ENCODE assay signal across 18 cellular contexts in the genomic region with DNA sequence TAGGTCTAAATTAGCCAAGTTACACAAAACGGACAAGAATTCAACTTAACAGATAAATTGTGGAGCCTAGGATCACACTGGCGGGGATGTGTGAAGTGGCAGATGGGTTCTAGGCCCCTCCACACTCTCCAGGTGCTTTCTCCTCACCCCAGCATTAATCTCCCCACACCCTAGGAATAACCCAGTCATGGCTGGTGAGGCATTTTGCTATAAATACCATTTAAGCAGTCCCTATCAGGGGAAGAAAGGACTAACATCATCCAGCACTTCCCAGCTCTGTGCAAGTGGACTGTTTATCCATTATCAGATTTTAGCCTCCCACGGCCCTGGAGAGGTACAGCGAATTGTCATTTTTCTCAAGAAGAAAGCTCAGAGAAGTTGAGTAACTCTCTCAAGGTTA.
DNase-seq lines count a peak whose midpoint lies in the region; ATAC-seq and TF ChIP-seq lines count a peak whose summit lies in the region.
"Had no signal": no experiment of that assay in that cellular context is flagged by ENCODE, and none has a peak within 500 bp of the region (broad histone marks: within the 10 kb centered on the region; RNA-seq: fewer than 3 reads in every experiment).

No MANE protein-coding gene starts in this region.

- ATAC-seq in heart left ventricle (peak in 3 of 4 donors; percentile 76 to 83 (median 83)), psoas muscle (peak in 3 of 4 donors; percentile 76 to 88 (median 87)), HG03135 (IDR thresholded peaks at IDR 0.05; ENCODE audit: unreplicated experiment) (no peak)
- ATAC-seq: HCT116, HepG2 had no signal

- no peak for DNase-seq in heart left ventricle
- DNase-seq in cardiac septum (ENCODE audit: low spot score), result no peak
- DNase-seq in OCI-M1 (lab: John Stamatoyannopoulos, UW), result peak; percentile 9
- DNase-seq in psoas muscle, result no peak
- DNase-seq in stimulated activated CD4-positive, alpha-beta T cell treated with anti-CD3 and anti-CD28 coated beads, Interleukin-4, amount 100 ng/mL, for 4 hours, result no peak
- DNase-seq in sigmoid colon, result no peak
- DNase-seq: 8988T; CD4-positive, alpha-beta memory T cell; DMS153; DMS79; GDM1; GOT3; H7; HFFc6 had no signal

- peaks cover 0 to 6% (median 0%) of the 10 kb centered on the region in 12 donors for H3K4me1 ChIP-seq in heart left ventricle
- peaks cover 3% of the 10 kb centered on the region for H3K4me1 ChIP-seq in psoas muscle
- H3K4me1 ChIP-seq in sigmoid colon, result no peaks in the 10 kb centered on the region
- H3K4me1 ChIP-seq: BLaER1 had no signal

- WGBS in heart left ventricle, 4 donors, result 47 to 78% (median 57%) methylated on average over 4 of the region's 4 CpGs
- 70 to 88% (median 87%) methylated on average over 4 of the region's 4 CpGs for WGBS in psoas muscle, 3 donors
- 70 to 91% methylated on average over 4 of the region's 4 CpGs for WGBS in sigmoid colon, 2 donors

- H3K27me3 ChIP-seq in heart left ventricle, result no peaks in the 10 kb centered on the region
- H3K27me3 ChIP-seq in psoas muscle (ENCODE audit: insufficient read depth in 3 of 3, low read length in 2 of 3), result no peaks in the 10 kb centered on the region
- H3K27me3 ChIP-seq in sigmoid colon, result no peaks in the 10 kb centered on the region
- H3K27me3 ChIP-seq: BLaER1 had no signal

- H3K27ac ChIP-seq in heart left ventricle (no peak overlapping the region), psoas muscle (no peak overlapping the region), sigmoid colon (no peak overlapping the region)
- H3K27ac ChIP-seq: BLaER1 had no signal

- H3K9me3 ChIP-seq in heart left ventricle, result no peaks in the 10 kb centered on the region
- H3K9me3 ChIP-seq in psoas muscle, result no peaks in the 10 kb centered on the region
- no peaks in the 10 kb centered on the region for H3K9me3 ChIP-seq in sigmoid colon
- H3K9me3 ChIP-seq: BLaER1 had no signal

- TF ChIP-seq POLR2A in heart left ventricle (IDR thresholded peaks at IDR 0.05), result no peak
- no peak for TF ChIP-seq POLR2A in sigmoid colon (IDR thresholded peaks at IDR 0.05)

- no peak for TF ChIP-seq EP300 in sigmoid colon (IDR thresholded peaks at IDR 0.05)

- no peak overlapping the region for H3K4me3 ChIP-seq in heart left ventricle
- no peak overlapping the region for H3K4me3 ChIP-seq in psoas muscle
- H3K4me3 ChIP-seq in sigmoid colon, result no peak overlapping the region
- H3K4me3 ChIP-seq: BLaER1 had no signal

- intact Hi-C loops in heart left ventricle (cut with DNase I), result no loop called here
- intact Hi-C loops in cardiac septum (cut with DNase I), result no loop called here
- intact Hi-C loops in psoas muscle (cut with DNase I), result no loop called here
- intact Hi-C loops in sigmoid colon (cut with DNase I), result no loop called here

- TF ChIP-seq CTCF in heart left ventricle (IDR thresholded peaks at IDR 0.05), result no peak
- no peak for TF ChIP-seq CTCF in psoas muscle (IDR thresholded peaks at IDR 0.05)
- no peak for TF ChIP-seq CTCF in sigmoid colon (IDR thresholded peaks at IDR 0.05)

- H3K36me3 ChIP-seq in heart left ventricle, result no peaks in the 10 kb centered on the region
- H3K36me3 ChIP-seq in psoas muscle (ENCODE audit: insufficient read depth in 1 of 2, low read depth in 1 of 2), result no peaks in the 10 kb centered on the region
- no peaks in the 10 kb centered on the region for H3K36me3 ChIP-seq in sigmoid colon
- H3K36me3 ChIP-seq: BLaER1 had no signal
